7 cellular contexts compared by ENCODE assay signal in the genomic region with DNA sequence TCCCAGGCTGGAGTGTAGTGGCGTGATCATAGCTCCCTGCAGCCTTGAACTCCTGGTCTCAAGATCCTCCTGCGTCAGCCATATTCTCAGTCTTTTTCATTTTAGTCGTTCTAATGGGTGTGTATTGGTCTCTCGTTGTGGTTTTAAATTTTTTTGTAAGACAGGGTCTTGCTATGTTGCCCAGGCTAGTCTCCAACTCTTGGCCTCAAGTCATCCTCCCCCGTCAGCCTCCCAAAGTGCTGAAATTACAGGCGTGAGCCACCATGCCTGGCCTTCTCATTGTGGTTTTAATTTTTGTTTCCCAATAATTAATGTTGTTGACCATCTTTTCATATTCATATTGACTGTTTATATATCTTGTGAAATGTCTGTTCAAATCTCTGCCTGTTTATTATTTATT. TPM values are rescaled to one million over a fixed set of nuclear protein-coding genes. Genes with fewer than 3 reads are reported as not detected.
"Had no signal": no experiment of that assay in that cellular context is flagged by ENCODE, and none has a peak within 500 bp of the region (broad histone marks: within the 10 kb centered on the region; RNA-seq: fewer than 3 reads in every experiment).

No MANE protein-coding gene starts in this region.

- H3K27me3 Mint-ChIP-seq: IgD-negative memory B cell had no signal

- ATAC-seq: HCT116 had no signal

- FAIRE-seq: HTR-8/SVneo had no signal

- H3K36me3 ChIP-seq: HAP-1 had no signal

- DNase-seq: GM23248, GOT3, H7 had no signal

- H3K9me3 Mint-ChIP-seq: IgD-negative memory B cell had no signal

- H3K27ac ChIP-seq: GM23248 had no signal

- H3K4me3 ChIP-seq: GM23248, HAP-1 had no signal

- H3K9me3 ChIP-seq: HAP-1 had no signal

- H2AFZ ChIP-seq: GM23248 had no signal

- H3K9ac ChIP-seq: GM23248 had no signal

RNA-seq across cellular contexts. Expression of a gene that starts 50.3 kb away (rescaled TPM):
- polyA plus RNA-seq: IgD-negative memory B cell had no signal
